9 cellular contexts compared by ENCODE assay signal in genomic region chr4:4289055-4289454, GRCh38. TPM values are rescaled to one million over a fixed set of nuclear protein-coding genes. Genes with fewer than 3 reads are reported as not detected.
DNase-seq lines count a peak whose midpoint lies in the region; ATAC-seq and TF ChIP-seq lines count a peak whose summit lies in the region.
"Had no signal": no experiment of that assay in that cellular context is flagged by ENCODE, and none has a peak within 500 bp of the region (broad histone marks: within the 10 kb centered on the region; RNA-seq: fewer than 3 reads in every experiment).

No MANE protein-coding gene starts in this region.

- 4 to 38% methylated on average over 3 of the region's 3 CpGs for WGBS in sigmoid colon, 2 donors

- peak; percentile 5 for ATAC-seq in GM21528 (IDR thresholded peaks at IDR 0.05; ENCODE audit: low FRiP score, unreplicated experiment)
- no peak for ATAC-seq in GM18858 (IDR thresholded peaks at IDR 0.05; ENCODE audit: unreplicated experiment)

- H3K27ac ChIP-seq in SK-N-MC = no peak overlapping the region
- no peak overlapping the region for H3K27ac ChIP-seq in sigmoid colon

- TF ChIP-seq CTCF in fibroblast of the aortic adventitia (IDR thresholded peaks at IDR 0.05; ENCODE audit: insufficient read depth, low read length) (no peak), sigmoid colon (IDR thresholded peaks at IDR 0.05) (no peak), GM20000 (IDR thresholded peaks at IDR 0.05; ENCODE audit: extremely low read depth, missing control alignments) (no peak)

- TF ChIP-seq EP300 in sigmoid colon (IDR thresholded peaks at IDR 0.05) = no peak

- peaks cover 29% of the 10 kb centered on the region for H3K36me3 ChIP-seq in SK-N-MC (ENCODE audit: insufficient read depth, low read length)
- H3K36me3 ChIP-seq in sigmoid colon = peaks cover 0 to 23% (median 4%) of the 10 kb centered on the region in 4 donors

- H3K9ac ChIP-seq in SK-N-MC (ENCODE audit: insufficient read length) = peak overlapping the region; percentile 97

- H3K4me1 ChIP-seq in sigmoid colon = peaks cover 0 to 32% (median 28%) of the 10 kb centered on the region in 4 donors

- no peaks in the 10 kb centered on the region for H3K27me3 ChIP-seq in sigmoid colon

- H3K4me3 ChIP-seq in SK-N-MC = peak overlapping the region; percentile 99
- H3K4me3 ChIP-seq in fibroblast of the aortic adventitia (ENCODE audit: low read depth, low read length) = peak overlapping the region; percentile 91
- H3K4me3 ChIP-seq in sigmoid colon = peak overlapping the region in 3 of 4 donors; percentile 78 to 94 (median 83)

- intact Hi-C loops in sigmoid colon (cut with DNase I) = no loop called here

- TF ChIP-seq POLR2A in sigmoid colon (IDR thresholded peaks at IDR 0.05) = no peak

- H3K9me3 ChIP-seq in SK-N-MC (ENCODE audit: low read depth, low read length) = no peaks in the 10 kb centered on the region
- H3K9me3 ChIP-seq in sigmoid colon = no peaks in the 10 kb centered on the region

- DNase-seq in SK-N-MC (ENCODE audit: low read depth, low spot score) = no peak
- no peak for DNase-seq in fibroblast of the aortic adventitia (ENCODE audit: low read depth)
- DNase-seq in sigmoid colon = no peak
- DNase-seq in HuH-7.5 (ENCODE audit: low spot score) = no peak
- no peak for DNase-seq in GM20000 (ENCODE audit: low spot score)
- DNase-seq in glomerular visceral epithelial cell (ENCODE audit: extremely low spot score) = no peak
- DNase-seq: small intestine had no signal

RNA-seq across cellular contexts. Expression of gene LYAR, which starts 0.9 kb away (rescaled TPM):
- total RNA-seq in fibroblast of the aortic adventitia (ENCODE audit: low replicate concordance) = 14.0 and 16.4 TPM in 2 replicates
- total RNA-seq in sigmoid colon = 10 to 100 TPM; 11.4 to 18.2 (median 14.8) TPM
- 10 to 100 TPM in 1 of 3 donors, 1 to 10 TPM in 2; 3.6 to 19.9 (median 9.0) TPM for polyA plus RNA-seq in sigmoid colon

RNA-seq across cellular contexts. Expression of gene ZBTB49, which starts 1.0 kb away (rescaled TPM):
- total RNA-seq in fibroblast of the aortic adventitia (ENCODE audit: low replicate concordance) (6.8 and 14.5 TPM in 2 replicates), sigmoid colon (1 to 10 TPM; 4.1 to 6.2 (median 4.6) TPM)
- 1 to 10 TPM in 2 of 3 donors, under 1 TPM in 1; 0.69 to 2.8 (median 1.2) TPM for polyA plus RNA-seq in sigmoid colon

RNA-seq across cellular contexts. Expression of gene TMEM128, which starts 41.0 kb away (rescaled TPM):
- total RNA-seq in fibroblast of the aortic adventitia (ENCODE audit: low replicate concordance) (20.4 and 28.7 TPM in 2 replicates), sigmoid colon (10 to 100 TPM; 11.1 to 23.5 (median 22.6) TPM)
- polyA plus RNA-seq in sigmoid colon = 10 to 100 TPM; 20.8 to 33.0 (median 20.8) TPM
